ENCODE assay signal across 31 cellular contexts in genomic region chr10:94683214-94684054, GRCh38. TPM values are rescaled to one million over a fixed set of nuclear protein-coding genes. Genes with fewer than 3 reads are reported as not detected.
DNase-seq lines count a peak whose midpoint lies in the region; ATAC-seq and TF ChIP-seq lines count a peak whose summit lies in the region.
"Had no signal": no experiment of that assay in that cellular context is flagged by ENCODE, and none has a peak within 500 bp of the region (broad histone marks: within the 10 kb centered on the region; RNA-seq: fewer than 3 reads in every experiment).

CYP2C18 (plus strand) TSS chr10:94683729; CDS start chr10:94683820, 91 bp downstream.

- no peak within 1 kb of the TSS for H2BK15ac ChIP-seq in H9 (ENCODE audit: low read depth, low read length)

- H3K9me3 ChIP-seq in H9 (ENCODE audit: control insufficient read depth, low read depth, low read length) (no peaks in the 10 kb centered on the region), lower lobe of right lung (peaks cover 6% of the 10 kb centered on the region), suprapubic skin (no peaks in the 10 kb centered on the region)
- H3K9me3 ChIP-seq: HAP-1 had no signal

- H3K27me3 ChIP-seq in H9 (ENCODE audit: insufficient read depth, low read length): no peaks in the 10 kb centered on the region
- no peaks in the 10 kb centered on the region for H3K27me3 ChIP-seq in lower lobe of right lung (ENCODE audit: low read depth)
- no peaks in the 10 kb centered on the region for H3K27me3 ChIP-seq in suprapubic skin
- H3K27me3 ChIP-seq: right atrium auricular region had no signal

- TF ChIP-seq POLR2A in suprapubic skin (IDR thresholded peaks at IDR 0.05): no peak

- H3K9me3 Mint-ChIP-seq in H9: peaks cover 7% of the 10 kb centered on the region in 2 experiments; a peak in 2 of 5 replicates
- H3K9me3 Mint-ChIP-seq: CD8-positive, alpha-beta T cell; neural crest cell had no signal

- H3K4me3 Mint-ChIP-seq in H9: no peak within 1 kb of the TSS
- H3K4me3 Mint-ChIP-seq: activated CD4-positive, alpha-beta T cell treated with anti-CD3 and anti-CD28 coated beads for 36 hours; activated naive CD8-positive, alpha-beta T cell treated with anti-CD3 and anti-CD28 coated beads for 36 hours; CD8-positive, alpha-beta T cell; neural crest cell; stimulated activated effector memory CD8-positive, alpha-beta T cell treated with anti-CD3 and anti-CD28 coated beads, Interleukin-12 subunit alpha, Interleukin-12 subunit beta, amount 100 ng/mL, for 72 hours had no signal

- H3K36me3 Mint-ChIP-seq in H9 (ENCODE audit: insufficient read depth in 1 of 3, low read depth in 3 of 3): no peaks in the 10 kb centered on the region; a peak in 1 of 7 replicates
- H3K36me3 Mint-ChIP-seq: activated naive CD8-positive, alpha-beta T cell treated with anti-CD3 and anti-CD28 coated beads for 36 hours; CD8-positive, alpha-beta T cell; stimulated activated effector memory CD8-positive, alpha-beta T cell treated with anti-CD3 and anti-CD28 coated beads, Interleukin-12 subunit alpha, Interleukin-12 subunit beta, amount 100 ng/mL, for 72 hours had no signal

- no peak within 1 kb of the TSS for H2BK5ac ChIP-seq in H9 (ENCODE audit: insufficient read length, low read length)

- H4K5ac ChIP-seq in H9 (ENCODE audit: insufficient read length, low read depth, low read length): no peak within 1 kb of the TSS

- no peak for TF ChIP-seq EP300 in suprapubic skin (IDR thresholded peaks at IDR 0.05)

- intact Hi-C loops in lower lobe of right lung (cut with DNase I): no loop called here

- H3K18ac ChIP-seq in H9 (ENCODE audit: insufficient read length, low read depth, low read length): no peak within 1 kb of the TSS

- H3K4me3 ChIP-seq in lower lobe of right lung (no peak within 1 kb of the TSS), suprapubic skin (peak within 1 kb of the TSS; percentile 3)
- H3K4me3 ChIP-seq: HAP-1, right atrium auricular region had no signal

- H2AFZ ChIP-seq in H9 (ENCODE audit: low read length): no peak within 1 kb of the TSS
- H2AFZ ChIP-seq: parathyroid adenoma had no signal

- no peak within 1 kb of the TSS for H3K4ac ChIP-seq in H9 (ENCODE audit: low read depth, low read length)

- no peaks in the 10 kb centered on the region for H3K79me2 ChIP-seq in H9 (ENCODE audit: insufficient read depth, low read length)
- H3K79me2 ChIP-seq: parathyroid adenoma had no signal

- H4K8ac ChIP-seq in H9 (replicated peaks; ENCODE audit: insufficient read length, low read depth, low read length): no peak within 1 kb of the TSS

- H3K36me3 ChIP-seq in lower lobe of right lung (no peaks in the 10 kb centered on the region), suprapubic skin (no peaks in the 10 kb centered on the region)
- H3K36me3 ChIP-seq: HAP-1, right atrium auricular region had no signal

- no peak within 1 kb of the TSS for H2AK5ac ChIP-seq in H9 (ENCODE audit: insufficient read length, low read length)

- ATAC-seq in esophagus mucosa: peak; percentile 84
- peak; percentile 35 to 54 for ATAC-seq in lower lobe of right lung
- ATAC-seq: activated CD4-positive, alpha-beta T cell treated with anti-CD3 and anti-CD28 coated beads for 36 hours; CD8-positive, alpha-beta T cell; PC-3; stimulated activated effector memory CD8-positive, alpha-beta T cell treated with anti-CD3 and anti-CD28 coated beads, Interleukin-12 subunit alpha, Interleukin-12 subunit beta, amount 100 ng/mL, for 72 hours had no signal

- H3K79me1 ChIP-seq in H9 (ENCODE audit: insufficient read depth, low read depth, low read length, poor library complexity, severe bottlenecking): no peaks in the 10 kb centered on the region

- H3T11ph ChIP-seq in H9 (ENCODE audit: low read length): no peak within 1 kb of the TSS

- no peak within 1 kb of the TSS for H4K91ac ChIP-seq in H9 (ENCODE audit: insufficient read length, low read depth, low read length)

- H3K56ac ChIP-seq in H9 (ENCODE audit: insufficient read length, low read depth, low read length): no peak within 1 kb of the TSS

- H3K23me2 ChIP-seq in H9 (ENCODE audit: insufficient read length, low read depth, low read length, poor library complexity, severe bottlenecking): no peaks in the 10 kb centered on the region

- H3K14ac ChIP-seq in H9 (ENCODE audit: insufficient read depth, low read length): no peak within 1 kb of the TSS

- no peak within 1 kb of the TSS for H2BK12ac ChIP-seq in H9 (ENCODE audit: insufficient read length, low read depth, low read length)

- H3K27ac ChIP-seq in H9 (ENCODE audit: insufficient read length, low read depth, low read length) (no peak within 1 kb of the TSS), lower lobe of right lung (no peak within 1 kb of the TSS), suprapubic skin (peak within 1 kb of the TSS; percentile 45)
- H3K27ac ChIP-seq: parathyroid adenoma, right atrium auricular region had no signal

- H2BK120ac ChIP-seq in H9 (ENCODE audit: low read depth, low read length, poor library complexity, severe bottlenecking): no peak within 1 kb of the TSS

- TF ChIP-seq CTCF in H9 (conservative IDR thresholded peaks at IDR 0.05): no peak
- TF ChIP-seq CTCF in lower lobe of right lung (IDR thresholded peaks at IDR 0.05): no peak
- no peak for TF ChIP-seq CTCF in suprapubic skin (IDR thresholded peaks at IDR 0.05)

- H3K9ac ChIP-seq in H9 (ENCODE audit: extremely low read depth, insufficient read length, low read length): no peak within 1 kb of the TSS
- H3K9ac ChIP-seq: parathyroid adenoma had no signal

- H4K20me1 ChIP-seq in H9 (ENCODE audit: control insufficient read depth, insufficient read depth, insufficient read length): no peaks in the 10 kb centered on the region

- H2BK20ac ChIP-seq in H9 (ENCODE audit: low read depth, low read length, poor library complexity, severe bottlenecking): no peak within 1 kb of the TSS

- H3K23ac ChIP-seq in H9 (ENCODE audit: insufficient read length, low read depth, low read length): no peak within 1 kb of the TSS

- H3K4me1 ChIP-seq in H9 (ENCODE audit: insufficient read depth, low read length): no peaks in the 10 kb centered on the region
- no peaks in the 10 kb centered on the region for H3K4me1 ChIP-seq in lower lobe of right lung
- no peaks in the 10 kb centered on the region for H3K4me1 ChIP-seq in suprapubic skin
- H3K4me1 ChIP-seq: HAP-1, parathyroid adenoma, right atrium auricular region had no signal

- DNase-seq in H9 (no peak), lower lobe of right lung (no peak), suprapubic skin (ENCODE audit: low spot score in 2 of 2) (no peak), NCI-H524 (lab: John Stamatoyannopoulos, UW) (no peak), HPDE6-E6E7 (ENCODE audit: extremely low spot score) (no peak), NCI-H2227 (lab: John Stamatoyannopoulos, UW; ENCODE audit: unreplicated experiment) (no peak), NCI-H2196 (lab: John Stamatoyannopoulos, UW; ENCODE audit: unreplicated experiment) (no peak)
- DNase-seq: activated CD4-positive, alpha-beta T cell treated with anti-CD3 and anti-CD28 coated beads for 36 hours; activated effector memory CD4-positive, alpha-beta T cell treated with Interleukin-2 at 50 U/mL for 16 hours; activated naive CD8-positive, alpha-beta T cell treated with anti-CD3 and anti-CD28 coated beads for 36 hours; activated T-cell treated with anti-CD3 and anti-CD28 coated beads for 4 hours; caudate nucleus; CD8-positive, alpha-beta T cell; dermis blood vessel endothelial cell; DMS 273 treated with DMSO at 0.1 percent for 48 hours; NCI-H1436 treated with DMSO at 0.1 percent for 48 hours; NCI-H526; NK-92 treated with Interleukin-12 subunit alpha and Interleukin-12 subunit beta, amount 100 ng/mL, for 24 hours; PC-3; SHP77; stimulated activated CD4-positive, alpha-beta T cell treated with anti-CD3 and anti-CD28 coated beads, Interleukin-12 subunit alpha, Interleukin-12 subunit beta, amount 100 ng/mL, for 4 hours; stimulated activated CD4-positive, alpha-beta T cell treated with anti-CD3 and anti-CD28 coated beads, Interleukin-4, amount 100 ng/mL, for 24 hours had no signal

- peaks cover 7 to 10% of the 10 kb centered on the region in 2 experiments; a peak in 3 of 4 replicates for H3K4me1 Mint-ChIP-seq in H9
- H3K4me1 Mint-ChIP-seq: activated CD4-positive, alpha-beta T cell treated with anti-CD3 and anti-CD28 coated beads for 36 hours; activated naive CD8-positive, alpha-beta T cell treated with anti-CD3 and anti-CD28 coated beads for 36 hours; neural crest cell; stimulated activated effector memory CD8-positive, alpha-beta T cell treated with anti-CD3 and anti-CD28 coated beads, Interleukin-12 subunit alpha, Interleukin-12 subunit beta, amount 100 ng/mL, for 72 hours had no signal

- no CpG with 5 or more reads among the region's 10 CpGs for WGBS in H9 (ENCODE audit: extremely low coverage, insufficient read length, low lambda C conversion rate)
- 49% methylated on average over 10 of the region's 10 CpGs for WGBS in suprapubic skin

- H3K4me2 ChIP-seq in H9 (ENCODE audit: insufficient read depth, insufficient read length, low read length): no peak within 1 kb of the TSS

- H3K27me3 Mint-ChIP-seq in H9 (ENCODE audit: low read depth): no peaks in the 10 kb centered on the region
- H3K27me3 Mint-ChIP-seq: activated naive CD8-positive, alpha-beta T cell treated with anti-CD3 and anti-CD28 coated beads for 36 hours had no signal

- H3K27ac Mint-ChIP-seq in H9: peak within 1 kb of the TSS in 2 of 3 experiments; percentile 74 to 81; a peak in 4 of 7 replicates
- H3K27ac Mint-ChIP-seq: activated CD4-positive, alpha-beta T cell treated with anti-CD3 and anti-CD28 coated beads for 36 hours; activated naive CD8-positive, alpha-beta T cell treated with anti-CD3 and anti-CD28 coated beads for 36 hours; CD8-positive, alpha-beta T cell; stimulated activated effector memory CD8-positive, alpha-beta T cell treated with anti-CD3 and anti-CD28 coated beads, Interleukin-12 subunit alpha, Interleukin-12 subunit beta, amount 100 ng/mL, for 72 hours had no signal

RNA-seq across cellular contexts. Expression of gene CYP2C18, which starts in this region (rescaled TPM):
- 0.09 TPM in 1 of 2 replicates, not detected in the other for total RNA-seq in H9 (2021)
- total RNA-seq in esophagus mucosa: 27.2 TPM
- total RNA-seq in lower lobe of right lung: 0.65 TPM
- total RNA-seq in suprapubic skin: 10 to 100 TPM in 2 of 4 donors, 1 to 10 TPM in 2; 6.4 to 15.2 (median 11.1) TPM
- total RNA-seq: A673; activated naive CD8-positive, alpha-beta T cell treated with anti-CD3 and anti-CD28 coated beads for 36 hours; astrocyte; CD8-positive, alpha-beta T cell; dermis blood vessel endothelial cell; glomerular endothelial cell; neural crest cell; PC-3; right atrium auricular region had no signal

Comparison
In these comparisons a context has a peak if more than half of its experiments do, and no peak if none do; other contexts are left out.
1. Peak in ATAC-seq in lower lobe of right lung; RNA of the gene not detected or under 1 TPM.